In genomic region chr3:99425930-99426329, GRCh38 we compare ENCODE assay signal across 30 cellular contexts.
"Had no signal": no experiment of that assay in that cellular context is flagged by ENCODE, and none has a peak within 500 bp of the region (broad histone marks: within the 10 kb centered on the region; RNA-seq: fewer than 3 reads in every experiment).

No MANE protein-coding gene starts in this region.

- H3K27me3 Mint-ChIP-seq: dendritic cell treated with granulocyte-macrophage colony-stimulating factor and Interleukin-4, amounts not matched to agents 40 ng/mL and 50 ng/mL, for 4 days; memory B cell; naive B cell; natural killer cell treated with Interleukin-12 subunit alpha and Interleukin-12 subunit beta and Interleukin-15 and Interleukin-18, amount 100 ng/mL, for 72 hours had no signal

- H3K4me2 ChIP-seq: hepatocyte had no signal

- H3K4me3 Mint-ChIP-seq: dendritic cell treated with granulocyte-macrophage colony-stimulating factor and Interleukin-4, amounts not matched to agents 40 ng/mL and 50 ng/mL, for 4 days; endodermal cell; memory B cell; mesothelial cell of epicardium; naive B cell; natural killer cell treated with Interleukin-12 subunit alpha and Interleukin-12 subunit beta and Interleukin-15 and Interleukin-18, amount 100 ng/mL, for 72 hours; neural crest cell; stimulated activated effector memory CD8-positive, alpha-beta T cell treated with anti-CD3 and anti-CD28 coated beads, Interleukin-12 subunit alpha, Interleukin-12 subunit beta, amount 100 ng/mL, for 72 hours had no signal

- H3K4me3 ChIP-seq: colonic mucosa, gastrocnemius medialis, heart left ventricle, hepatocyte, lung, mucosa of descending colon, prostate gland, stomach, thyroid gland had no signal

- H3K27ac ChIP-seq: colonic mucosa, epithelial cell of prostate, gastrocnemius medialis, heart left ventricle, hepatocyte, neutrophil, prostate gland, stomach, thyroid gland had no signal

- ATAC-seq: esophagus mucosa; gastrocnemius medialis; heart left ventricle; left lobe of liver; mucosa of descending colon; natural killer cell treated with Interleukin-12 subunit alpha and Interleukin-12 subunit beta and Interleukin-15 and Interleukin-18, amount 100 ng/mL, for 72 hours; right cardiac atrium; stimulated activated effector memory CD8-positive, alpha-beta T cell treated with anti-CD3 and anti-CD28 coated beads, Interleukin-12 subunit alpha, Interleukin-12 subunit beta, amount 100 ng/mL, for 72 hours had no signal

- H3K27me3 ChIP-seq: colonic mucosa, gastrocnemius medialis, heart left ventricle, hepatocyte, neutrophil, stomach, thyroid gland had no signal

- H3K36me3 ChIP-seq: colonic mucosa, gastrocnemius medialis, heart left ventricle, neutrophil, prostate gland, stomach, thyroid gland had no signal

- H3K9me3 Mint-ChIP-seq: dendritic cell treated with granulocyte-macrophage colony-stimulating factor and Interleukin-4, amounts not matched to agents 40 ng/mL and 50 ng/mL, for 4 days; endodermal cell; mesothelial cell of epicardium; neural crest cell; stimulated activated effector memory CD8-positive, alpha-beta T cell treated with anti-CD3 and anti-CD28 coated beads, Interleukin-12 subunit alpha, Interleukin-12 subunit beta, amount 100 ng/mL, for 72 hours had no signal

- H3K4me1 ChIP-seq: colonic mucosa, gastrocnemius medialis, heart left ventricle, prostate gland, stomach, thyroid gland had no signal

- H3K36me3 Mint-ChIP-seq: memory B cell; mesothelial cell of epicardium; naive B cell; natural killer cell treated with Interleukin-12 subunit alpha and Interleukin-12 subunit beta and Interleukin-15 and Interleukin-18, amount 100 ng/mL, for 72 hours; stimulated activated effector memory CD8-positive, alpha-beta T cell treated with anti-CD3 and anti-CD28 coated beads, Interleukin-12 subunit alpha, Interleukin-12 subunit beta, amount 100 ng/mL, for 72 hours had no signal

- H2AFZ ChIP-seq: hepatocyte had no signal

- H3K4me1 Mint-ChIP-seq: endodermal cell; memory B cell; mesothelial cell of epicardium; naive B cell; stimulated activated effector memory CD8-positive, alpha-beta T cell treated with anti-CD3 and anti-CD28 coated beads, Interleukin-12 subunit alpha, Interleukin-12 subunit beta, amount 100 ng/mL, for 72 hours had no signal

- DNase-seq: cerebellar nuclear complex; colonic mucosa; effector CD8-positive, alpha-beta T cell; endodermal cell; gastrocnemius medialis; heart left ventricle; kidney; mucosa of descending colon; naive B cell; right cardiac atrium; small intestine; stimulated activated CD4-positive, alpha-beta T cell treated with anti-CD3 and anti-CD28 coated beads, Interleukin-2, amount 100 ng/mL, for 24 hours; stimulated activated CD4-positive, alpha-beta T cell treated with anti-CD3 and anti-CD28 coated beads, Interleukin-4, amount 100 ng/mL, for 24 hours; stimulated activated naive CD4-positive, alpha-beta T cell treated with Interleukin-2 at 50 U/mL for 16 hours; stomach; thyroid gland; trophoblast cell had no signal

- H3K9me3 ChIP-seq: colonic mucosa, gastrocnemius medialis, heart left ventricle, mucosa of descending colon, neutrophil, prostate gland, stomach, thyroid gland had no signal

- H3K27ac Mint-ChIP-seq: dendritic cell treated with granulocyte-macrophage colony-stimulating factor and Interleukin-4, amounts not matched to agents 40 ng/mL and 50 ng/mL, for 4 days; endodermal cell; memory B cell; mesothelial cell of epicardium; natural killer cell treated with Interleukin-12 subunit alpha and Interleukin-12 subunit beta and Interleukin-15 and Interleukin-18, amount 100 ng/mL, for 72 hours; stimulated activated effector memory CD8-positive, alpha-beta T cell treated with anti-CD3 and anti-CD28 coated beads, Interleukin-12 subunit alpha, Interleukin-12 subunit beta, amount 100 ng/mL, for 72 hours had no signal
